1 cellular context compared by ENCODE assay signal in the genomic region with DNA sequence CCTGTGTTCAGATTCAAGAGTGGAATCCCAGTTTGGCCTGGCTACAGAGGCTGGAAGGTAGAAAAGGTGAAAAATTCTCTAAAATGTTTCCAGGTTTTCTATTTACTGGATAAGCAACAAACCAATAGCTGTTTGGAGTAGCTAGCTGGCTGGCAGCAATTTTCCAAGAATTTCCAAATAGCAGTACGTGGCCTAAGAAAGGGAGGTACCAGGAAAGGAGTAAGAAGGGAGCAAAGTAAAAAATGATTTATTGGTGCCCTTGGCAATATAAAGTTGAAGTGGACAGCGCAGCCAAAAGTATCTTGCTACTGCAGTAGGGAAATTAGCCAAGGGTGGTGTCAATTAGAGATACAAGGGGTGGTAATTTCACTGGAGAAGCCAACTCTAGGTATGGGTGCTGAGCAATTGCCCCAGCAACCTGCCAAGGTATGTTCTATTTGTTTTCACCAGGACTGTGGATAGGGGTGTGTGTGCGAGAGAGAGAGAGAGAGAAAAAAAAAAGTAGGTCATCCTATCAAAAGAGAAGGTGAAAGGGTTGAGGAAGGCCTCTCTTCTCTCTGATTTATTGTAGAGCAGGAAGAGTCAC.
TF ChIP-seq lines count a peak whose summit lies in the region.

No MANE protein-coding gene starts in this region.

TF ChIP-seq in IMR-90, 13 proteins besides CTCF, POLR2A, EP300 and RAD21 (continued from another document):
- TF ChIP-seq CEBPB (IDR thresholded peaks at IDR 0.05; ENCODE audit: low read depth, low read length) (no peak), MXI1 (IDR thresholded peaks at IDR 0.05; ENCODE audit: borderline replicate concordance, low read depth, low read length) (no peak), NFE2L2 (IDR thresholded peaks at IDR 0.05; ENCODE audit: low read depth, low read length) (no peak), BHLHE40 (IDR thresholded peaks at IDR 0.05; ENCODE audit: low read depth, low read length) (no peak), RCOR1 (IDR thresholded peaks at IDR 0.05; ENCODE audit: insufficient replicate concordance, low read length) (no peak)
- TF ChIP-seq, protein P1, sequence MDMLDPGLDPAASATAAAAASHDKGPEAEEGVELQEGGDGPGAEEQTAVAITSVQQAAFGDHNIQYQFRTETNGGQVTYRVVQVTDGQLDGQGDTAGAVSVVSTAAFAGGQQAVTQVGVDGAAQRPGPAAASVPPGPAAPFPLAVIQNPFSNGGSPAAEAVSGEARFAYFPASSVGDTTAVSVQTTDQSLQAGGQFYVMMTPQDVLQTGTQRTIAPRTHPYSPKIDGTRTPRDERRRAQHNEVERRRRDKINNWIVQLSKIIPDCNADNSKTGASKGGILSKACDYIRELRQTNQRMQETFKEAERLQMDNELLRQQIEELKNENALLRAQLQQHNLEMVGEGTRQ (IDR thresholded peaks at IDR 0.05; ENCODE audit: low read depth, low read length) = no peak
